Comparison of ENCODE assay signal across 8 cellular contexts in genomic region chr18:75070625-75071483, GRCh38.
DNase-seq lines count a peak whose midpoint lies in the region; ATAC-seq, FAIRE-seq and TF ChIP-seq lines count a peak whose summit lies in the region.

No MANE protein-coding gene starts in this region.

- TF ChIP-seq CTCF in WI38 (IDR thresholded peaks at IDR 0.05; ENCODE audit: low read depth, low read length) (no peak), cardiac fibroblast (IDR thresholded peaks at IDR 0.05; ENCODE audit: low read depth, low read length) (no peak), lung (IDR thresholded peaks at IDR 0.05; ENCODE audit: control extremely low read depth, extremely low read depth) (no peak)

- 40 to 47% methylated on average over 22 of the region's 22 CpGs for WGBS in lung, 2 donors

- H3K4me3 ChIP-seq in WI38 (ENCODE audit: low read depth, low read length) (peak overlapping the region; percentile 23), cardiac fibroblast (replicated peaks in 1 of 2; ENCODE audit: low read depth in 2 of 2, low read length in 2 of 2) (peak overlapping the region in 1 of 2 donors; percentile 30), lung (no peak overlapping the region)

- TF ChIP-seq POLR2A in GM12891 (IDR thresholded peaks at IDR 0.05; ENCODE audit: low read depth, low read length), result no peak

- peak overlapping the region; percentile 64 to 88 for H3K27ac ChIP-seq in lung (ENCODE audit: low read depth in 1 of 2, low read length in 1 of 2)

- intact Hi-C loops in posterior vena cava (cut with DNase I), result no loop called here

- no peaks in the 10 kb centered on the region for H3K27me3 ChIP-seq in lung (ENCODE audit: control insufficient read depth, insufficient read depth)

- FAIRE-seq in GM12891 (lab: Jason Lieb, UNC), result peak; percentile 93

- H3K36me3 ChIP-seq in lung (ENCODE audit: control insufficient read depth in 2 of 2, insufficient read depth in 2 of 2, low read length in 2 of 2), result no peaks in the 10 kb centered on the region

- peaks cover 0 to under 1% of the 10 kb centered on the region in 2 donors for H3K9me3 ChIP-seq in lung (ENCODE audit: control insufficient read depth in 2 of 2, insufficient read depth in 1 of 2, low read length in 1 of 2)

- ATAC-seq in HG02678 (IDR thresholded peaks at IDR 0.05; ENCODE audit: unreplicated experiment) (peak; percentile 77), lung (ENCODE audit: insufficient read depth, low FRiP score) (peak; percentile 72)

- DNase-seq in GM12891 (ENCODE audit: insufficient read length, low spot score) (peak; percentile 52), NCI-H1417 treated with DMSO at 0.1 percent for 48 hours (lab: John Stamatoyannopoulos, UW) (peak; percentile 48), cardiac fibroblast (ENCODE audit: low read depth in 2 of 2) (peak; percentile 59 to 91), lung (ENCODE audit: low spot score) (peak; percentile 56), posterior vena cava (ENCODE audit: low spot score) (no peak)
- peak; percentile 36 to 55 for DNase-seq in stimulated activated CD8-positive, alpha-beta memory T cell treated with anti-CD3 and anti-CD28 coated beads, Interleukin-15, amount 100 ng/mL, for 4 hours (ENCODE audit: low read depth in 2 of 2)

- peaks cover 0 to 18% of the 10 kb centered on the region in 2 donors for H3K4me1 ChIP-seq in lung (ENCODE audit: control insufficient read depth in 2 of 2, insufficient read depth in 2 of 2, low read length in 2 of 2)

TF ChIP-seq in GM12891, 5 proteins besides CTCF, POLR2A, EP300 and RAD21:
- TF ChIP-seq TAF1 (IDR thresholded peaks at IDR 0.05; ENCODE audit: low read depth, low read length) (no peak), POU2F2 (IDR thresholded peaks at IDR 0.05; ENCODE audit: low read depth, low read length) (0 out of 2 replicates have a peak, but pooled peaks have one; percentile 31), SPI1 (IDR thresholded peaks at IDR 0.05; ENCODE audit: low read depth, low read length) (peak; percentile 77)
TF ChIP-seq in GM12891: peak in this region for 2.
